ENCODE assay signal across 23 cellular contexts in the genomic region with DNA sequence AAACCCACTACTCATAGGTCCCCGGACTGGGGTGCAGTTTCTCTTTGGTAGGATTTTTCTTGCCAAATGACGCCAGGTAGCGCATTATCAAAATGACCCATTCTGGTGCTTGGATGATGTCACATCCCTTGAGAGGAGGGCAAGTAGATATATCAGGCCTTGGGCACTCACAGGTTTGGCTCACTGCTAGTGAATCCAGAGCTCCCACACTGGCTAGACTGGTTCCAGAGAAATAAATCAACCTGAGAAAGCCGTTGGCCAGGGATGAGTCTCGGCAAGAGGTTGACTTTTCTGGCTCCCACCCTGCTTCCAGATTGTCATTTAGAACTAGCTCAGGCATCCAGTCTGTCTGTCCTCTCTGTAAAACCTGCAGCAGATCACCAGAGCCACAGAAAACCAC.
"Had no signal": no experiment of that assay in that cellular context is flagged by ENCODE, and none has a peak within 500 bp of the region (broad histone marks: within the 10 kb centered on the region; RNA-seq: fewer than 3 reads in every experiment).

No MANE protein-coding gene starts in this region.

- H3K9me3 ChIP-seq: MG63, SJSA1 had no signal

- H3K27ac ChIP-seq: HL-60, SJSA1, SK-N-MC had no signal

- H3K4me3 ChIP-seq: MG63, SJSA1, SK-N-MC had no signal

- DNase-seq: Karpas-422, KG1, MG63, NCI-H1092, NCI-H1105 treated with DMSO at 0.1 percent for 48 hours, NCI-H1417 treated with DMSO at 0.1 percent for 48 hours, NCI-H146, NCI-H1694 treated with DMSO at 0.1 percent for 48 hours, NCI-H1930, NCI-H2081, NCI-H2107, NCI-H2227 treated with DMSO at 0.1 percent for 48 hours, NCI-H524, NCI-H69, NCI-H774, Right ventricle myocardium superior, RPMI8226, SIG-M5 had no signal

- H3K27me3 ChIP-seq: MG63, SJSA1 had no signal

- FAIRE-seq: HTR-8/SVneo, RCC 7860 had no signal

- H3K36me3 ChIP-seq: MG63, SJSA1 had no signal
